1 cellular context compared by ENCODE assay signal in genomic region chr14:61500046-61500445, GRCh38.
TF ChIP-seq lines count a peak whose summit lies in the region.

No MANE protein-coding gene starts in this region.

TF ChIP-seq in WTC11, 78 proteins besides CTCF, POLR2A, EP300 and RAD21 (continued from another document):
- no peak for TF ChIP-seq GABPB1 (CRISPR knock-in tag; IDR thresholded peaks at IDR 0.05)
- no peak for TF ChIP-seq ZNF423 (CRISPR knock-in tag; IDR thresholded peaks at IDR 0.05)
- TF ChIP-seq ZNF121 (CRISPR knock-in tag; IDR thresholded peaks at IDR 0.05): peak; percentile 81; the same call in 1 of the 2 replicates
- no peak for TF ChIP-seq PREB (CRISPR knock-in tag; IDR thresholded peaks at IDR 0.05; ENCODE audit: borderline replicate concordance)
